In the genomic region with DNA sequence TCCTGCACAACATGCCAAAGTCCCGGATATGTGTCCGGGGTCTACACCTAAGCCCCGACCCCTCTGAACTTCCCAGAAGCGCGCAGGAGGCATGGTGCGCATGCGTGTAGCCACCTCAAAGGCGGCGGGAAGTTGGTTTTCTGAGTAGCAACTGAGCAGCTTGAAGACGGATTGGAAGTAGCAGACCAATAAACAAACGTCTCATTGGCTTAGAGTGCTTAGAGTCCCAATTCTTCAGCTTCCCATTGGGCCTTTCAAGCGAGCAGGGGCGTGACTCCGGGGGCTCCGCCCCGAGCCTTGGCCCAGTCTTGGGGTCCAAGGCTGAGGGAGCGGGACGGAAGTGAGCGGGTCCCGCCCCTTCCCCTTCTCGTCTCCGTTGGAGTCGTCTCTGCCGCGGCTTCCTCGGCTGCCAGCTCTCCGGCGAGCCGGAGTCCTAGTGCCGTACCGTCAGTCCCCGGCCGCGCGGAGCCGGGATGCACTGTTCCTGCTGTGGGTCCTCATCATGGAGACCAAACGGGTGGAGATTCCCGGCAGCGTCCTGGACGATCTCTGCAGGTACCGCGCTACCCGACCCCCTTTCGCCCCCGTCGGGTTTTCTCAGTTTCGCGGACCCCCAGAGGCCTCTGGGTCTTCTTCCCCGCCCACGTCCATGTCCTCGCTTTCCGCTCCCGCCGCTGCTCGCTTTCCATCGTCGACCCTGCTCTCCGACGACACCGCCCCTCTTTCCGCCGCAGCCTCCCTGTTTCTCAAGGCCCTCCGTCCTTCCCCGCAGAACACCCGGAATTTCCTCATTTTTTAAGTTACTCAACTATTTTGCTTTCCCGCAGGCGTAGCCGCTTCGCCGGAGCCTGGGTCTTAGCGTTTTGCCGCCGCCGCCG, we compare ENCODE assay signal across 8 cellular contexts. TPM values are rescaled to one million over a fixed set of nuclear protein-coding genes. Genes with fewer than 3 reads are reported as not detected.
DNase-seq lines count a peak whose midpoint lies in the region; ATAC-seq, FAIRE-seq and TF ChIP-seq lines count a peak whose summit lies in the region.

A gene (plus strand): TSS at position 367 of the 878 bp plus-strand sequence. CDS start 136 bp downstream, at position 503.

- peak; percentile 95 for FAIRE-seq in kidney (lab: Jason Lieb, UNC)

- H3K36me3 ChIP-seq in kidney (ENCODE audit: control insufficient read depth in 1 of 2, insufficient read depth in 2 of 2, low read length in 2 of 2): no peaks in the 10 kb centered on the region

- TF ChIP-seq CTCF in choroid plexus epithelial cell (conservative IDR thresholded peaks at IDR 0.05; ENCODE audit: low read depth, low read length): no peak
- TF ChIP-seq CTCF in kidney (IDR thresholded peaks at IDR 0.05; ENCODE audit: borderline replicate concordance, extremely low read depth, insufficient read depth): no peak

- peaks cover 6 to 7% of the 10 kb centered on the region in 2 donors for H3K4me1 ChIP-seq in kidney (ENCODE audit: control insufficient read depth in 1 of 2, insufficient read depth in 1 of 2, low read depth in 1 of 2, low read length in 2 of 2)

- H3K9me3 Mint-ChIP-seq in activated CD4-positive, alpha-beta T cell treated with anti-CD3 and anti-CD28 coated beads for 36 hours (ENCODE audit: low read depth): no peaks in the 10 kb centered on the region

- CTCF ChIA-PET in activated CD4-positive, alpha-beta T cell treated with anti-CD3 and anti-CD28 coated beads for 36 hours (lab: Charles Lee): interaction anchor here (0.5 to 1.5 kb wide), 8 partner anchors 10 to 55 kb away, joined by 3 to 9 read pairs (median 4); a partner anchor contains a TSS

- H3K4me3 ChIP-seq in choroid plexus epithelial cell (ENCODE audit: low read depth, low read length) (peak within 1 kb of the TSS; percentile 91), kidney (ENCODE audit: low read length in 2 of 2) (peak within 1 kb of the TSS; percentile 93 to 96)

- H3K9me3 ChIP-seq in kidney (ENCODE audit: control insufficient read depth in 1 of 2, low read length in 2 of 2): no peaks in the 10 kb centered on the region

- peak; percentile 98 for ATAC-seq in HG03442 (IDR thresholded peaks at IDR 0.05; ENCODE audit: unreplicated experiment)
- peak; percentile 94 for ATAC-seq in activated CD4-positive, alpha-beta T cell treated with anti-CD3 and anti-CD28 coated beads for 36 hours

- H3K36me3 Mint-ChIP-seq in activated CD4-positive, alpha-beta T cell treated with anti-CD3 and anti-CD28 coated beads for 36 hours (ENCODE audit: low read depth): peaks cover 14% of the 10 kb centered on the region

- H3K27ac Mint-ChIP-seq in activated CD4-positive, alpha-beta T cell treated with anti-CD3 and anti-CD28 coated beads for 36 hours: peak within 1 kb of the TSS; percentile 98

- no peaks in the 10 kb centered on the region for H3K27me3 Mint-ChIP-seq in activated CD4-positive, alpha-beta T cell treated with anti-CD3 and anti-CD28 coated beads for 36 hours

- peak within 1 kb of the TSS; percentile 99 for H3K4me3 Mint-ChIP-seq in activated CD4-positive, alpha-beta T cell treated with anti-CD3 and anti-CD28 coated beads for 36 hours

- DNase-seq in Ammon's horn (ENCODE audit: low spot score) (peak; percentile 98), GM19238 (ENCODE audit: insufficient read length, low spot score) (peak; percentile 86), NCI-H524 (lab: John Stamatoyannopoulos, UW) (peak; percentile 99), choroid plexus epithelial cell (ENCODE audit: low read depth) (peak; percentile 100), kidney (peak; percentile 97)
- DNase-seq in activated CD4-positive, alpha-beta T cell treated with anti-CD3 and anti-CD28 coated beads for 36 hours: peak; percentile 96
- peak; percentile 97 for DNase-seq in stimulated activated CD4-positive, alpha-beta T cell treated with anti-CD3 and anti-CD28 coated beads, Interleukin-15, amount 100 ng/mL, for 24 hours

- intact Hi-C loops in activated CD4-positive, alpha-beta T cell treated with anti-CD3 and anti-CD28 coated beads for 36 hours (cut with DNase I, micrococcal nuclease): loop anchor here (1.0 to 5.0 kb wide), 11 partner anchors 12 to 1884 kb away; a partner anchor contains a TSS
- intact Hi-C loops in kidney (cut with DNase I): no loop called here

- POLR2A ChIA-PET in activated CD4-positive, alpha-beta T cell treated with anti-CD3 and anti-CD28 coated beads for 36 hours (lab: Charles Lee): interaction anchor here (0.7 to 1.4 kb wide), 8 partner anchors 8 to 537 kb away, joined by 3 to 7 read pairs (median 4); a partner anchor contains a TSS

- peak within 1 kb of the TSS; percentile 81 to 90 for H3K27ac ChIP-seq in kidney (ENCODE audit: low read depth in 2 of 2, low read length in 2 of 2)

- H3K4me1 Mint-ChIP-seq in activated CD4-positive, alpha-beta T cell treated with anti-CD3 and anti-CD28 coated beads for 36 hours: peaks cover 39% of the 10 kb centered on the region

- H3K9ac ChIP-seq in kidney (ENCODE audit: low read length in 2 of 2): peak within 1 kb of the TSS; percentile 67 to 83

RNA-seq across cellular contexts. Expression of the gene that starts here (rescaled TPM):
- total RNA-seq in activated CD4-positive, alpha-beta T cell treated with anti-CD3 and anti-CD28 coated beads for 36 hours: 100 to 1,000 TPM in 1 of 2 experiments, 10 to 100 TPM in 1; 94.0 to 101 TPM
- 43.0 TPM for total RNA-seq in kidney
- polyA plus RNA-seq in kidney (ENCODE audit: insufficient read depth, low read depth, low replicate concordance): 6.9 TPM

Comparison
In these comparisons a context has a peak if more than half of its experiments do, and no peak if none do; other contexts are left out.
1. Peak in every context shown above with its lines: DNase-seq, ATAC-seq, H3K4me3 ChIP-seq and H3K27ac ChIP-seq.